6 cellular contexts compared by ENCODE assay signal in the genomic region with DNA sequence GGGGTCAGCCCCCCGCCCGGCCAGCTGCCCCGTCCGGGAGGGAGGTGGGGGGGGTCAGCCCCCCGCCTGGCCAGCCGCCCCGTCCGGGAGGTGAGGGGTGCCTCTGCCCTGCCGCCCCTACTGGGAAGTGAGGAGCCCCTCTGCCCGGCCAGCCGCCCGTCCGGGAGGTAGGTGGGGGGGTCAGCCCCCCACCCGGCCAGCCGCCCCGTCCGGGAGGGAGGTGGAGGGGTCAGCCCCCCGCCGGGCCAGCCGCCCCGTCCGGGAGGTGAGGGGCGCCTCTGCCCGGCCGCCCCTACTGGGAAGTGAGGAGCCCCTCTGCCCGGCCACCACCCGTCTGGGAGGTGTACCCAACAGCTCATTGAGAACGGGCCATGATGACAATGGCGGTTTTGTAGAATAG. TPM values are rescaled to one million over a fixed set of nuclear protein-coding genes. Genes with fewer than 3 reads are reported as not detected.
"Had no signal": no experiment of that assay in that cellular context is flagged by ENCODE, and none has a peak within 500 bp of the region (broad histone marks: within the 10 kb centered on the region; RNA-seq: fewer than 3 reads in every experiment).

No MANE protein-coding gene starts in this region.

RNA-seq across cellular contexts. Expression of a gene that starts 21.0 kb away (rescaled TPM):
- total RNA-seq: dermis blood vessel endothelial cell, dermis microvascular lymphatic vessel endothelial cell, endothelial cell of umbilical vein, epithelial cell of proximal tubule, foreskin keratinocyte, glomerular endothelial cell had no signal

RNA-seq across cellular contexts. Expression of a gene that starts 42.0 kb away (rescaled TPM):
- total RNA-seq: epithelial cell of proximal tubule had no signal

RNA-seq across cellular contexts. Expression of a gene that starts 57.8 kb away (rescaled TPM):
- total RNA-seq: epithelial cell of proximal tubule, glomerular endothelial cell had no signal
